ENCODE assay signal across 25 cellular contexts in genomic region chr4:90246841-90247240, GRCh38.
"Had no signal": no experiment of that assay in that cellular context is flagged by ENCODE, and none has a peak within 500 bp of the region (broad histone marks: within the 10 kb centered on the region; RNA-seq: fewer than 3 reads in every experiment).

No MANE protein-coding gene starts in this region.

- H3K9me3 ChIP-seq: gastrocnemius medialis, transverse colon, uterus had no signal

- H3K4me3 Mint-ChIP-seq: activated B cell treated with CpG ODN at 0.5 μM for 24 hours; activated CD4-positive, alpha-beta memory T cell treated with anti-CD3 and anti-CD28 coated beads, Interleukin-2, amount 10 ng/mL, durations not matched to agents 7 days and 5 days; activated naive CD8-positive, alpha-beta T cell treated with anti-CD3 and anti-CD28 coated beads for 36 hours; activated T-helper 17 cell treated with anti-CD3 and anti-CD28 coated beads, Interleukin-2, amount 50 U/mL, for 72 hours; nephron had no signal

- H3K27ac ChIP-seq: cardiac muscle cell, gastrocnemius medialis, transverse colon, uterus had no signal

- DNase-seq: activated B cell treated with CpG ODN at 0.5 μM for 24 hours; activated CD4-positive, alpha-beta memory T cell treated with anti-CD3 and anti-CD28 coated beads, Interleukin-2, amount 10 ng/mL, durations not matched to agents 7 days and 5 days; activated CD4-positive, alpha-beta T cell treated with anti-CD3 and anti-CD28 coated beads for 48 hours; activated naive CD4-positive, alpha-beta T cell; activated naive CD8-positive, alpha-beta T cell treated with anti-CD3 and anti-CD28 coated beads for 36 hours; activated T-cell treated with anti-CD3 and anti-CD28 coated beads, Interleukin-2, amount 50 U/mL, for 1 hour; amniotic stem cell; dermis blood vessel endothelial cell; effector memory CD4-positive, alpha-beta T cell; gastrocnemius medialis; head of caudate nucleus; midbrain; nucleus accumbens; retina; stimulated activated naive CD8-positive, alpha-beta T cell treated with anti-CD3 and anti-CD28 coated beads, Interleukin-15, Interleukin-2, amounts not matched to agents 100 U/mL and 50 U/mL, for 24 hours; substantia nigra; transverse colon; uterus had no signal

- ATAC-seq: activated T-helper 17 cell treated with anti-CD3 and anti-CD28 coated beads, Interleukin-2, amount 50 U/mL, for 72 hours; gastrocnemius medialis; left lobe of liver; stimulated activated naive CD8-positive, alpha-beta T cell treated with anti-CD3 and anti-CD28 coated beads, Interleukin-15, Interleukin-2, amounts not matched to agents 100 U/mL and 50 U/mL, for 24 hours had no signal

- H3K27me3 ChIP-seq: cardiac muscle cell, gastrocnemius medialis, transverse colon, uterus had no signal

- H3K36me3 Mint-ChIP-seq: activated naive CD8-positive, alpha-beta T cell treated with anti-CD3 and anti-CD28 coated beads for 36 hours had no signal

- H3K4me1 Mint-ChIP-seq: activated CD4-positive, alpha-beta memory T cell treated with anti-CD3 and anti-CD28 coated beads, Interleukin-2, amount 10 ng/mL, durations not matched to agents 7 days and 5 days; activated naive CD8-positive, alpha-beta T cell treated with anti-CD3 and anti-CD28 coated beads for 36 hours; activated T-helper 17 cell treated with anti-CD3 and anti-CD28 coated beads, Interleukin-2, amount 50 U/mL, for 72 hours; nephron had no signal

- H3K4me1 ChIP-seq: gastrocnemius medialis, transverse colon, uterus had no signal

- H3K27me3 Mint-ChIP-seq: activated B cell treated with CpG ODN at 0.5 μM for 24 hours; activated CD4-positive, alpha-beta memory T cell treated with anti-CD3 and anti-CD28 coated beads, Interleukin-2, amount 10 ng/mL, durations not matched to agents 7 days and 5 days; activated naive CD8-positive, alpha-beta T cell treated with anti-CD3 and anti-CD28 coated beads for 36 hours; activated T-helper 17 cell treated with anti-CD3 and anti-CD28 coated beads, Interleukin-2, amount 50 U/mL, for 72 hours had no signal

- H3K4me3 ChIP-seq: cardiac muscle cell, gastrocnemius medialis, transverse colon, uterus had no signal

- FAIRE-seq: endothelial cell of umbilical vein, keratinocyte, TTC549 had no signal

- H3K36me3 ChIP-seq: cardiac muscle cell, gastrocnemius medialis, transverse colon, uterus had no signal

- H3K9me3 Mint-ChIP-seq: activated B cell treated with CpG ODN at 0.5 μM for 24 hours; activated CD4-positive, alpha-beta memory T cell treated with anti-CD3 and anti-CD28 coated beads, Interleukin-2, amount 10 ng/mL, durations not matched to agents 7 days and 5 days; activated T-helper 17 cell treated with anti-CD3 and anti-CD28 coated beads, Interleukin-2, amount 50 U/mL, for 72 hours had no signal

- H3K27ac Mint-ChIP-seq: activated B cell treated with CpG ODN at 0.5 μM for 24 hours; activated CD4-positive, alpha-beta memory T cell treated with anti-CD3 and anti-CD28 coated beads, Interleukin-2, amount 10 ng/mL, durations not matched to agents 7 days and 5 days; activated naive CD8-positive, alpha-beta T cell treated with anti-CD3 and anti-CD28 coated beads for 36 hours; activated T-helper 17 cell treated with anti-CD3 and anti-CD28 coated beads, Interleukin-2, amount 50 U/mL, for 72 hours; nephron had no signal
